In genomic region chr9:106892632-106893031, GRCh38 we compare ENCODE assay signal across 9 cellular contexts. TPM values are rescaled to one million over a fixed set of nuclear protein-coding genes. Genes with fewer than 3 reads are reported as not detected.
DNase-seq lines count a peak whose midpoint lies in the region; ATAC-seq, FAIRE-seq and TF ChIP-seq lines count a peak whose summit lies in the region.
"Had no signal": no experiment of that assay in that cellular context is flagged by ENCODE, and none has a peak within 500 bp of the region (broad histone marks: within the 10 kb centered on the region; RNA-seq: fewer than 3 reads in every experiment).

No MANE protein-coding gene starts in this region.

- H3K9ac ChIP-seq in skeletal muscle tissue (ENCODE audit: low read depth in 1 of 3, low read length in 3 of 3): no peak overlapping the region

- CTCF ChIA-PET in HEK293T (lab: Yijun Ruan, JAX): interaction anchor here (0.6 kb wide), 1 partner anchor 13 kb away, joined by 3 read pairs; no protein-coding TSS in a partner anchor
- CTCF ChIA-PET in activated CD4-positive, alpha-beta memory T cell treated with anti-CD3 and anti-CD28 coated beads, Interleukin-2, amount 10 ng/mL, durations not matched to agents 7 days and 5 days (lab: Charles Lee): no interaction called here

- no peaks in the 10 kb centered on the region for H3K27me3 ChIP-seq in iPS DF 6.9 (ENCODE audit: control insufficient read depth, insufficient read depth, low read length)
- no peaks in the 10 kb centered on the region for H3K27me3 ChIP-seq in skeletal muscle tissue (ENCODE audit: control insufficient read depth in 3 of 3, insufficient read depth in 3 of 3, low read length in 3 of 3)

- TF ChIP-seq CTCF in astrocyte of the spinal cord (IDR thresholded peaks at IDR 0.05; ENCODE audit: low read depth, low read length): no peak

- H3K4me1 Mint-ChIP-seq in activated CD4-positive, alpha-beta memory T cell treated with anti-CD3 and anti-CD28 coated beads, Interleukin-2, amount 10 ng/mL, durations not matched to agents 7 days and 5 days: no peaks in the 10 kb centered on the region
- H3K4me1 Mint-ChIP-seq in activated T-cell treated with anti-CD3 and anti-CD28 coated beads, Interleukin-2, amount 50 U/mL, for 4 hours (ENCODE audit: low read depth): no peaks in the 10 kb centered on the region
- H3K4me1 Mint-ChIP-seq: naive B cell had no signal

- WGBS in iPS DF 6.9 (ENCODE audit: insufficient coverage, insufficient read length): no CpG with 5 or more reads among the region's 4 CpGs

- H3K4me3 Mint-ChIP-seq in activated CD4-positive, alpha-beta memory T cell treated with anti-CD3 and anti-CD28 coated beads, Interleukin-2, amount 10 ng/mL, durations not matched to agents 7 days and 5 days: no peak overlapping the region
- H3K4me3 Mint-ChIP-seq in activated T-cell treated with anti-CD3 and anti-CD28 coated beads, Interleukin-2, amount 50 U/mL, for 4 hours: no peak overlapping the region
- H3K4me3 Mint-ChIP-seq: naive B cell had no signal

- H3K36me3 Mint-ChIP-seq in activated CD4-positive, alpha-beta memory T cell treated with anti-CD3 and anti-CD28 coated beads, Interleukin-2, amount 10 ng/mL, durations not matched to agents 7 days and 5 days (ENCODE audit: low read depth): no peaks in the 10 kb centered on the region
- no peaks in the 10 kb centered on the region for H3K36me3 Mint-ChIP-seq in activated T-cell treated with anti-CD3 and anti-CD28 coated beads, Interleukin-2, amount 50 U/mL, for 4 hours (ENCODE audit: insufficient read depth)
- H3K36me3 Mint-ChIP-seq: naive B cell had no signal

- no peak for ATAC-seq in activated T-cell treated with anti-CD3 and anti-CD28 coated beads, Interleukin-2, amount 50 U/mL, for 4 hours
- ATAC-seq in HG03439 (IDR thresholded peaks at IDR 0.05; ENCODE audit: unreplicated experiment): no peak

- H3K36me3 ChIP-seq in iPS DF 6.9 (ENCODE audit: control insufficient read depth, insufficient read depth, low read length) (no peaks in the 10 kb centered on the region), skeletal muscle tissue (ENCODE audit: control insufficient read depth in 3 of 3, insufficient read depth in 3 of 3, low read length in 3 of 3) (no peaks in the 10 kb centered on the region)

- H3K27ac ChIP-seq in iPS DF 6.9 (ENCODE audit: low read length): no peak overlapping the region
- H3K27ac ChIP-seq in skeletal muscle tissue (ENCODE audit: low read depth, low read length): peak overlapping the region; percentile 40

- TF ChIP-seq POLR2A in GM12892 (IDR thresholded peaks at IDR 0.05; ENCODE audit: low read depth, low read length): no peak

- H3K4me1 ChIP-seq in iPS DF 6.9 (ENCODE audit: control insufficient read depth, insufficient read depth, low read length): peaks cover 5% of the 10 kb centered on the region; the same call in 1 of the 2 replicates
- H3K4me1 ChIP-seq in skeletal muscle tissue (ENCODE audit: control insufficient read depth in 3 of 3, insufficient read depth in 3 of 3, low read length in 3 of 3): peaks cover 28 to 51% (median 38%) of the 10 kb centered on the region in 3 donors

- no peak overlapping the region for H3K27ac Mint-ChIP-seq in activated CD4-positive, alpha-beta memory T cell treated with anti-CD3 and anti-CD28 coated beads, Interleukin-2, amount 10 ng/mL, durations not matched to agents 7 days and 5 days
- H3K27ac Mint-ChIP-seq: naive B cell had no signal

- peak; percentile 48 for DNase-seq in HEK293T (ENCODE audit: extremely low spot score)
- peak; percentile 96 for DNase-seq in astrocyte of the spinal cord (ENCODE audit: low read depth, low spot score)
- peak; percentile 60 for DNase-seq in iPS DF 6.9 (ENCODE audit: low read depth, low spot score)
- DNase-seq in activated CD4-positive, alpha-beta memory T cell treated with anti-CD3 and anti-CD28 coated beads, Interleukin-2, amount 10 ng/mL, durations not matched to agents 7 days and 5 days: no peak
- no peak for DNase-seq in GM12892 (ENCODE audit: insufficient read length)
- no peak for DNase-seq in activated T-cell treated with anti-CD3 and anti-CD28 coated beads, Interleukin-2, amount 50 U/mL, for 4 hours
- DNase-seq: naive B cell had no signal

- H3K9me3 ChIP-seq in iPS DF 6.9 (ENCODE audit: control insufficient read depth, insufficient read depth, low read length) (no peaks in the 10 kb centered on the region; the same call in 1 of the 2 replicates), skeletal muscle tissue (ENCODE audit: control insufficient read depth in 3 of 3, low read length in 3 of 3) (no peaks in the 10 kb centered on the region)

- no peaks in the 10 kb centered on the region for H3K27me3 Mint-ChIP-seq in activated CD4-positive, alpha-beta memory T cell treated with anti-CD3 and anti-CD28 coated beads, Interleukin-2, amount 10 ng/mL, durations not matched to agents 7 days and 5 days
- H3K27me3 Mint-ChIP-seq in activated T-cell treated with anti-CD3 and anti-CD28 coated beads, Interleukin-2, amount 50 U/mL, for 4 hours (ENCODE audit: low read depth): no peaks in the 10 kb centered on the region
- H3K27me3 Mint-ChIP-seq: naive B cell had no signal

- H3K9me3 Mint-ChIP-seq in activated CD4-positive, alpha-beta memory T cell treated with anti-CD3 and anti-CD28 coated beads, Interleukin-2, amount 10 ng/mL, durations not matched to agents 7 days and 5 days: peaks cover 9% of the 10 kb centered on the region
- H3K9me3 Mint-ChIP-seq in activated T-cell treated with anti-CD3 and anti-CD28 coated beads, Interleukin-2, amount 50 U/mL, for 4 hours: peaks cover 4% of the 10 kb centered on the region

- in situ Hi-C loops in astrocyte of the spinal cord (cut with HindIII; ENCODE audit: low sequenced_read_pairs): no loop called here

- H3K4me3 ChIP-seq in astrocyte of the spinal cord (ENCODE audit: low read depth, low read length): no peak overlapping the region
- no peak overlapping the region for H3K4me3 ChIP-seq in iPS DF 6.9 (ENCODE audit: low read length)
- H3K4me3 ChIP-seq in skeletal muscle tissue (ENCODE audit: low read length in 3 of 3): no peak overlapping the region

- POLR2A ChIA-PET in HEK293T (lab: Yijun Ruan, JAX): no interaction called here
- POLR2A ChIA-PET in activated CD4-positive, alpha-beta memory T cell treated with anti-CD3 and anti-CD28 coated beads, Interleukin-2, amount 10 ng/mL, durations not matched to agents 7 days and 5 days (lab: Charles Lee): no interaction called here

- FAIRE-seq in GM12892 (lab: Jason Lieb, UNC): no peak

TF ChIP-seq in HEK293T, 16 proteins besides CTCF, POLR2A, EP300 and RAD21:
- TF ChIP-seq HDGF (IDR thresholded peaks at IDR 0.05; ENCODE audit: borderline replicate concordance): no peak
- no peak for TF ChIP-seq ELF4 (IDR thresholded peaks at IDR 0.05)
- no peak for TF ChIP-seq FOXA1 (IDR thresholded peaks at IDR 0.05)
- no peak for TF ChIP-seq SP1 (IDR thresholded peaks at IDR 0.05)
- TF ChIP-seq BHLHE40 (IDR thresholded peaks at IDR 0.05; ENCODE audit: borderline replicate concordance): no peak
- no peak for TF ChIP-seq NFRKB (IDR thresholded peaks at IDR 0.05)
- no peak for TF ChIP-seq L3MBTL2 (conservative IDR thresholded peaks at IDR 0.05)
- no peak for TF ChIP-seq ZNF384 (IDR thresholded peaks at IDR 0.05)
- no peak for TF ChIP-seq SUZ12 (IDR thresholded peaks at IDR 0.05)
- TF ChIP-seq FOXK2 (IDR thresholded peaks at IDR 0.05): no peak
- no peak for TF ChIP-seq FOXM1 (IDR thresholded peaks at IDR 0.05; ENCODE audit: borderline replicate concordance)
- no peak for TF ChIP-seq LEF1 (IDR thresholded peaks at IDR 0.05; ENCODE audit: borderline replicate concordance)
- no peak for TF ChIP-seq ARNT (IDR thresholded peaks at IDR 0.05)
- TF ChIP-seq CTBP1 (IDR thresholded peaks at IDR 0.05; ENCODE audit: borderline replicate concordance): no peak
- TF ChIP-seq, protein P1, sequence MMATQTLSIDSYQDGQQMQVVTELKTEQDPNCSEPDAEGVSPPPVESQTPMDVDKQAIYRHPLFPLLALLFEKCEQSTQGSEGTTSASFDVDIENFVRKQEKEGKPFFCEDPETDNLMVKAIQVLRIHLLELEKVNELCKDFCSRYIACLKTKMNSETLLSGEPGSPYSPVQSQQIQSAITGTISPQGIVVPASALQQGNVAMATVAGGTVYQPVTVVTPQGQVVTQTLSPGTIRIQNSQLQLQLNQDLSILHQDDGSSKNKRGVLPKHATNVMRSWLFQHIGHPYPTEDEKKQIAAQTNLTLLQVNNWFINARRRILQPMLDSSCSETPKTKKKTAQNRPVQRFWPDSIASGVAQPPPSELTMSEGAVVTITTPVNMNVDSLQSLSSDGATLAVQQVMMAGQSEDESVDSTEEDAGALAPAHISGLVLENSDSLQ (IDR thresholded peaks at IDR 0.05): no peak

RNA-seq across cellular contexts. Expression of gene ZNF462, which starts 29.7 kb away (rescaled TPM):
- 28.7 TPM for total RNA-seq in skeletal muscle tissue
- under 1 TPM; 0.28 to 0.70 TPM for total RNA-seq in activated CD4-positive, alpha-beta memory T cell treated with anti-CD3 and anti-CD28 coated beads, Interleukin-2, amount 10 ng/mL, durations not matched to agents 7 days and 5 days
- polyA plus RNA-seq in GM12892 (2012; ENCODE audit: missing spikeins): 0.42 TPM
- under 1 TPM; 0.19 to 0.34 (median 0.25) TPM for total RNA-seq in activated T-cell treated with anti-CD3 and anti-CD28 coated beads, Interleukin-2, amount 50 U/mL, for 4 hours

Comparison
In these comparisons a context has a peak if more than half of its experiments do, and no peak if none do; other contexts are left out.
1. DNase-seq: peak in HEK293T (single experiment), astrocyte of the spinal cord (single experiment) and iPS DF 6.9 (single experiment); none in activated CD4-positive, alpha-beta memory T cell treated with anti-CD3 and anti-CD28 coated beads, Interleukin-2, amount 10 ng/mL, durations not matched to agents 7 days and 5 days (single experiment), GM12892 (single experiment) and activated T-cell treated with anti-CD3 and anti-CD28 coated beads, Interleukin-2, amount 50 U/mL, for 4 hours (single experiment).
2. RNA of gene ZNF462, which starts 29.7 kb away (total RNA-seq): 28.7 TPM in skeletal muscle tissue (single experiment); 0.28 to 0.70 TPM in activated CD4-positive, alpha-beta memory T cell treated with anti-CD3 and anti-CD28 coated beads, Interleukin-2, amount 10 ng/mL, durations not matched to agents 7 days and 5 days and 0.19 to 0.34 TPM in activated T-cell treated with anti-CD3 and anti-CD28 coated beads, Interleukin-2, amount 50 U/mL, for 4 hours; every median in the first group is over 10 times any median in the second.